ENCODE assay signal across 1 cellular context in genomic region chr3:173552526-173552925, GRCh38.
TF ChIP-seq lines count a peak whose summit lies in the region.

No MANE protein-coding gene starts in this region.

TF ChIP-seq in endothelial cell of umbilical vein, 7 proteins besides CTCF, POLR2A, EP300 and RAD21 (continued from another document):
- TF ChIP-seq JUN (IDR thresholded peaks at IDR 0.05; ENCODE audit: borderline replicate concordance, insufficient read depth, insufficient read length, low read depth) (no peak), POLR2AphosphoS5 (IDR thresholded peaks at IDR 0.05; ENCODE audit: insufficient read depth, low read depth, low read length) (no peak)
